Comparison of ENCODE assay signal across 14 cellular contexts in genomic region chr5:144421411-144421810, GRCh38.
DNase-seq lines count a peak whose midpoint lies in the region; ATAC-seq, FAIRE-seq and TF ChIP-seq lines count a peak whose summit lies in the region.
"Had no signal": no experiment of that assay in that cellular context is flagged by ENCODE, and none has a peak within 500 bp of the region (broad histone marks: within the 10 kb centered on the region; RNA-seq: fewer than 3 reads in every experiment).

No MANE protein-coding gene starts in this region.

- TF ChIP-seq CTCF in foreskin keratinocyte (conservative IDR thresholded peaks at IDR 0.05) (no peak), pancreas (IDR thresholded peaks at IDR 0.05) (no peak)

- DNase-seq in ELF-1 (ENCODE audit: low read depth, low spot score): peak; percentile 37
- peak; percentile 10 for DNase-seq in RCC 7860 (ENCODE audit: low spot score)
- DNase-seq in foreskin keratinocyte: peak; percentile 5 to 13
- DNase-seq in pancreas: no peak
- no peak for DNase-seq in putamen (ENCODE audit: low spot score)
- DNase-seq in SIG-M5 (lab: John Stamatoyannopoulos, UW): no peak
- DNase-seq in Ammon's horn (ENCODE audit: low spot score): no peak
- DNase-seq in RKO (ENCODE audit: low spot score): no peak
- DNase-seq: activated CD4-positive, alpha-beta T cell treated with anti-CD3 and anti-CD28 coated beads, Interleukin-2, amount 50 U/mL, for 1 hour; activated naive CD8-positive, alpha-beta T cell treated with anti-CD3 and anti-CD28 coated beads, Interleukin-2, amount 10 ng/mL, durations not matched to agents 7 days and 5 days; activated T-cell treated with anti-CD3 and anti-CD28 coated beads for 4 hours; DMS 273 treated with DMSO at 0.1 percent for 48 hours; NCI-H187 had no signal

- H3K27ac ChIP-seq in foreskin keratinocyte (no peak overlapping the region), pancreas (peak overlapping the region in 1 of 4 donors; percentile 27)

- intact Hi-C loops in pancreas (cut with DNase I): no loop called here

- no peaks in the 10 kb centered on the region for H3K36me3 ChIP-seq in pancreas

- H3K4me1 ChIP-seq in foreskin keratinocyte (no peaks in the 10 kb centered on the region), pancreas (peaks cover 5 to 16% (median 10%) of the 10 kb centered on the region in 3 donors)

- no peak overlapping the region for H3K4me3 ChIP-seq in pancreas

- ATAC-seq in foreskin keratinocyte (peak; percentile 28), pancreas (peak; percentile 79 to 94 (median 84))

- no peaks in the 10 kb centered on the region for H3K9me3 ChIP-seq in pancreas

- H3K27me3 ChIP-seq in foreskin keratinocyte (no peaks in the 10 kb centered on the region), pancreas (no peaks in the 10 kb centered on the region)

- WGBS in pancreas, 2 donors: 39 to 43% methylated on average over 6 of the region's 6 CpGs

- FAIRE-seq in RCC 7860 (lab: Jason Lieb, UNC) (no peak), pancreas (lab: Jason Lieb, UNC) (no peak)
- FAIRE-seq: endometrium had no signal

Comparison
In these comparisons a context has a peak if more than half of its experiments do, and no peak if none do; other contexts are left out.
1. DNase-seq: peak in ELF-1 (single experiment), RCC 7860 (single experiment) and foreskin keratinocyte (2 of 2); none in pancreas (0 of 6), putamen (single experiment), SIG-M5 (single experiment), Ammon's horn (single experiment) and RKO (single experiment).